In genomic region chr2:160375802-160376469, GRCh38 we compare ENCODE assay signal across 9 cellular contexts.
DNase-seq lines count a peak whose midpoint lies in the region; ATAC-seq and TF ChIP-seq lines count a peak whose summit lies in the region.
"Had no signal": no experiment of that assay in that cellular context is flagged by ENCODE, and none has a peak within 500 bp of the region (broad histone marks: within the 10 kb centered on the region; RNA-seq: fewer than 3 reads in every experiment).

No MANE protein-coding gene starts in this region.

- no peaks in the 10 kb centered on the region for H3K36me3 ChIP-seq in IMR-90 (ENCODE audit: control insufficient read depth, insufficient read depth, low read length)
- no peaks in the 10 kb centered on the region for H3K36me3 ChIP-seq in right atrium auricular region

- POLR2A ChIA-PET in IMR-90 (lab: Charles Lee; ENCODE audit: unreplicated experiment): no interaction called here

- intact Hi-C loops in IMR-90 (cut with micrococcal nuclease): no loop called here

- peaks cover 79% of the 10 kb centered on the region for H4K20me1 ChIP-seq in IMR-90 (ENCODE audit: insufficient read depth, low read length)

- no peak overlapping the region for H4K8ac ChIP-seq in IMR-90 (ENCODE audit: low read depth in 2 of 2, low read length in 2 of 2)

- H3K18ac ChIP-seq in IMR-90 (ENCODE audit: low read depth, low read length): no peak overlapping the region

- no peak overlapping the region for H3K23ac ChIP-seq in IMR-90 (ENCODE audit: low read depth, low read length)

- no peak overlapping the region for H2AK5ac ChIP-seq in IMR-90 (ENCODE audit: low read depth, low read length)

- in situ Hi-C loops in IMR-90 (cut with MboI; ENCODE audit: low sequenced_read_pairs): no loop called here

- no peaks in the 10 kb centered on the region for H3K36me3 Mint-ChIP-seq in activated T-helper 17 cell treated with anti-CD3 and anti-CD28 coated beads, Interleukin-2, amount 50 U/mL, for 72 hours (ENCODE audit: low read depth)
- peaks cover 0 to 4% of the 10 kb centered on the region in 2 donors for H3K36me3 Mint-ChIP-seq in stimulated activated naive B cell treated with anti-CD40 and anti-IgM and Interleukin-4, amounts not matched to agents 10 μg/mL and 1 μg/mL and 100 μg/mL, for 72 hours

- H3K79me1 ChIP-seq in IMR-90 (ENCODE audit: low read depth in 1 of 2, low read length in 2 of 2): peaks cover 13 to 75% of the 10 kb centered on the region in 2 experiments; a peak in 3 of 4 replicates

- H3K27ac ChIP-seq in IMR-90 (ENCODE audit: insufficient read depth, low read length) (no peak overlapping the region), right atrium auricular region (peak overlapping the region; percentile 37 to 58)

- peak overlapping the region; percentile 48; the same call in 1 of the 2 replicates for H3K14ac ChIP-seq in IMR-90 (replicated peaks; ENCODE audit: low read depth, low read length)

- H2BK120ac ChIP-seq in IMR-90 (ENCODE audit: low read depth, low read length): no peak overlapping the region; the same call in 1 of the 2 replicates

- H3K4me3 ChIP-seq in IMR-90 (ENCODE audit: insufficient read depth, low read depth, low read length) (no peak overlapping the region), right atrium auricular region (no peak overlapping the region)
- H3K4me3 ChIP-seq: K562 had no signal

- ATAC-seq in IMR-90 (ENCODE audit: low read depth) (no peak), HG03342 (IDR thresholded peaks at IDR 0.05; ENCODE audit: unreplicated experiment) (no peak), HG03095 (IDR thresholded peaks at IDR 0.05; ENCODE audit: unreplicated experiment) (no peak)
- peak; percentile 40 for ATAC-seq in activated T-helper 17 cell treated with anti-CD3 and anti-CD28 coated beads, Interleukin-2, amount 50 U/mL, for 72 hours (replicated peaks)
- peak; percentile 69 to 77 for ATAC-seq in stimulated activated naive B cell treated with anti-CD40 and anti-IgM and Interleukin-4, amounts not matched to agents 10 μg/mL and 1 μg/mL and 100 μg/mL, for 72 hours (replicated peaks)
- ATAC-seq: K562 had no signal

- peaks cover 55% of the 10 kb centered on the region for H3K4me1 Mint-ChIP-seq in activated T-helper 17 cell treated with anti-CD3 and anti-CD28 coated beads, Interleukin-2, amount 50 U/mL, for 72 hours
- H3K4me1 Mint-ChIP-seq in stimulated activated naive B cell treated with anti-CD40 and anti-IgM and Interleukin-4, amounts not matched to agents 10 μg/mL and 1 μg/mL and 100 μg/mL, for 72 hours: peaks cover 36 to 72% of the 10 kb centered on the region in 2 donors

- peaks cover 34% of the 10 kb centered on the region for H3K9me1 ChIP-seq in IMR-90 (ENCODE audit: insufficient read depth, low read length)

- H2AFZ ChIP-seq in IMR-90 (replicated peaks; ENCODE audit: low read length, poor library complexity): no peak overlapping the region

- H3K27ac Mint-ChIP-seq in activated T-helper 17 cell treated with anti-CD3 and anti-CD28 coated beads, Interleukin-2, amount 50 U/mL, for 72 hours: peak overlapping the region; percentile 31
- no peak overlapping the region for H3K27ac Mint-ChIP-seq in stimulated activated naive B cell treated with anti-CD40 and anti-IgM and Interleukin-4, amounts not matched to agents 10 μg/mL and 1 μg/mL and 100 μg/mL, for 72 hours

- peak overlapping the region; percentile 42; the same call in 1 of the 2 replicates for H3K4me2 ChIP-seq in IMR-90 (ENCODE audit: low read depth, low read length)

- H4K91ac ChIP-seq in IMR-90 (ENCODE audit: insufficient read depth, low read depth, low read length): no peak overlapping the region

- H3K27me3 Mint-ChIP-seq in activated T-helper 17 cell treated with anti-CD3 and anti-CD28 coated beads, Interleukin-2, amount 50 U/mL, for 72 hours: no peaks in the 10 kb centered on the region
- H3K27me3 Mint-ChIP-seq in stimulated activated naive B cell treated with anti-CD40 and anti-IgM and Interleukin-4, amounts not matched to agents 10 μg/mL and 1 μg/mL and 100 μg/mL, for 72 hours: no peaks in the 10 kb centered on the region

- TF ChIP-seq CTCF in IMR-90 (conservative IDR thresholded peaks at IDR 0.05; ENCODE audit: low read depth, low read length) (no peak), right atrium auricular region (IDR thresholded peaks at IDR 0.05) (no peak)

- no peak overlapping the region for H2BK15ac ChIP-seq in IMR-90 (ENCODE audit: low read depth, low read length)

- peak overlapping the region; percentile 91 for H2BK5ac ChIP-seq in IMR-90 (ENCODE audit: low read depth, low read length, poor library complexity, severe bottlenecking)

- H3K9me3 ChIP-seq in IMR-90 (ENCODE audit: control insufficient read depth, insufficient read depth, low read length): no peaks in the 10 kb centered on the region
- H3K9me3 ChIP-seq in right atrium auricular region: no peaks in the 10 kb centered on the region

- no peak overlapping the region for H2BK20ac ChIP-seq in IMR-90 (ENCODE audit: low read depth, low read length)

- H3K9ac ChIP-seq in IMR-90 (ENCODE audit: low read depth, low read length): no peak overlapping the region

- no peak overlapping the region for H2AK9ac ChIP-seq in IMR-90 (replicated peaks; ENCODE audit: low read depth, low read length, poor library complexity)

- BruUV-seq in IMR-90 (replicated peaks; lab: Mats Ljungman, UMichigan): no TSS peak

- H3K56ac ChIP-seq in IMR-90 (ENCODE audit: extremely low read depth, insufficient read depth, low read length): no peak overlapping the region

- DNase-seq in IMR-90 (peak; percentile 69), right atrium auricular region (ENCODE audit: low spot score) (no peak), NCI-H524 (lab: John Stamatoyannopoulos, UW) (no peak)
- no peak for DNase-seq in stimulated activated naive B cell treated with anti-CD40 and anti-IgM and Interleukin-4, amounts not matched to agents 10 μg/mL and 1 μg/mL and 100 μg/mL, for 72 hours
- DNase-seq: activated CD4-positive, CD25-positive, alpha-beta regulatory T cell treated with anti-CD3 and anti-CD28 coated beads, Interleukin-2, amount 50 U/mL, for 72 hours had no signal

- peak overlapping the region; percentile 13; the same call in 1 of the 2 replicates for H4K5ac ChIP-seq in IMR-90 (ENCODE audit: low read depth, low read length)

- no peak overlapping the region for H3K4ac ChIP-seq in IMR-90 (ENCODE audit: low read depth, low read length)

- H3K4me3 Mint-ChIP-seq in activated T-helper 17 cell treated with anti-CD3 and anti-CD28 coated beads, Interleukin-2, amount 50 U/mL, for 72 hours: peak overlapping the region; percentile 35
- H3K4me3 Mint-ChIP-seq in stimulated activated naive B cell treated with anti-CD40 and anti-IgM and Interleukin-4, amounts not matched to agents 10 μg/mL and 1 μg/mL and 100 μg/mL, for 72 hours: no peak overlapping the region

- CTCF ChIA-PET in IMR-90 (lab: Yijun Ruan, JAX): interaction anchor here (0.7 to 1.0 kb wide), 2 partner anchors 23 to 43 kb away, joined by 3 read pairs; no protein-coding TSS in a partner anchor

- no peak for TF ChIP-seq RAD21 in IMR-90 (IDR thresholded peaks at IDR 0.05; ENCODE audit: low read length)

- H3K9me3 Mint-ChIP-seq in activated T-helper 17 cell treated with anti-CD3 and anti-CD28 coated beads, Interleukin-2, amount 50 U/mL, for 72 hours: no peaks in the 10 kb centered on the region
- H3K9me3 Mint-ChIP-seq in stimulated activated naive B cell treated with anti-CD40 and anti-IgM and Interleukin-4, amounts not matched to agents 10 μg/mL and 1 μg/mL and 100 μg/mL, for 72 hours: no peaks in the 10 kb centered on the region

- H3K27me3 ChIP-seq in IMR-90 (ENCODE audit: control insufficient read depth, insufficient read depth, low read length) (no peaks in the 10 kb centered on the region), right atrium auricular region (no peaks in the 10 kb centered on the region)

- peaks cover 53% of the 10 kb centered on the region for H3K4me1 ChIP-seq in IMR-90 (ENCODE audit: control insufficient read depth, insufficient read depth, low read length)
- H3K4me1 ChIP-seq in right atrium auricular region: peaks cover 0 to 100% of the 10 kb centered on the region in 2 donors

- dilution Hi-C loops in IMR-90 (cut with HindIII; ENCODE audit: low sequenced_read_pairs, unreplicated experiment): no loop called here

- no CpG with 5 or more reads among the region's 2 CpGs for WGBS in IMR-90 (ENCODE audit: extremely low coverage in 2 of 2, insufficient read length in 1 of 2), 2 experiments

- TF ChIP-seq POLR2A in IMR-90 (IDR thresholded peaks at IDR 0.05; ENCODE audit: low read depth, low read length): no peak

TF ChIP-seq in IMR-90, 13 proteins besides CTCF, POLR2A, EP300 and RAD21:
- TF ChIP-seq FOS (IDR thresholded peaks at IDR 0.05; ENCODE audit: low read depth, low read length): no peak
- TF ChIP-seq CEBPB (IDR thresholded peaks at IDR 0.05; ENCODE audit: low read depth, low read length): peak; percentile 71

Comparison
In these comparisons a context has a peak if more than half of its experiments do, and no peak if none do; other contexts are left out.
1. ATAC-seq: peak in activated T-helper 17 cell treated with anti-CD3 and anti-CD28 coated beads, Interleukin-2, amount 50 U/mL, for 72 hours (single experiment) and stimulated activated naive B cell treated with anti-CD40 and anti-IgM and Interleukin-4, amounts not matched to agents 10 μg/mL and 1 μg/mL and 100 μg/mL, for 72 hours (2 of 2); none in IMR-90 (single experiment), HG03342 (single experiment) and HG03095 (single experiment).